1 cellular context compared by ENCODE assay signal in genomic region chr5:136202800-136203199, GRCh38.
TF ChIP-seq lines count a peak whose summit lies in the region.

No MANE protein-coding gene starts in this region.

TF ChIP-seq in SK-N-SH, 30 proteins besides CTCF, POLR2A, EP300 and RAD21 (continued from another document):
- TF ChIP-seq ZBTB33 (IDR thresholded peaks at IDR 0.05; ENCODE audit: borderline replicate concordance, low read depth) = no peak
- TF ChIP-seq NFIC (IDR thresholded peaks at IDR 0.05; ENCODE audit: borderline replicate concordance) = no peak
- no peak for TF ChIP-seq GABPA (IDR thresholded peaks at IDR 0.05; ENCODE audit: low read depth)
- no peak for TF ChIP-seq FOXJ3 (CRISPR knock-in tag; IDR thresholded peaks at IDR 0.05)
- TF ChIP-seq GATA2 (CRISPR knock-in tag; IDR thresholded peaks at IDR 0.05) = no peak
- TF ChIP-seq EZH2phosphoT487 (IDR thresholded peaks at IDR 0.05; ENCODE audit: borderline replicate concordance, low read depth) = no peak
- no peak for TF ChIP-seq POLR2AphosphoS5 (IDR thresholded peaks at IDR 0.05; ENCODE audit: low read depth, low read length)
- TF ChIP-seq MAX (IDR thresholded peaks at IDR 0.05; ENCODE audit: low read depth) = no peak
- no peak for TF ChIP-seq TAF1 (IDR thresholded peaks at IDR 0.05; ENCODE audit: borderline replicate concordance, low read depth, low read length)
- no peak for TF ChIP-seq IRF3 (IDR thresholded peaks at IDR 0.05; ENCODE audit: low read depth, low read length)
- no peak for TF ChIP-seq CHD2 (IDR thresholded peaks at IDR 0.05; ENCODE audit: low read length, partially characterized antibody)
- TF ChIP-seq TCF12 (IDR thresholded peaks at IDR 0.05) = no peak
- TF ChIP-seq MXI1 (IDR thresholded peaks at IDR 0.05; ENCODE audit: low read depth, low read length) = no peak
- TF ChIP-seq FOXM1 (IDR thresholded peaks at IDR 0.05; ENCODE audit: low read depth) = no peak
